ENCODE assay signal across 15 cellular contexts in genomic region chr3:78857494-78858111, GRCh38.
DNase-seq lines count a peak whose midpoint lies in the region; ATAC-seq and TF ChIP-seq lines count a peak whose summit lies in the region.
"Had no signal": no experiment of that assay in that cellular context is flagged by ENCODE, and none has a peak within 500 bp of the region (broad histone marks: within the 10 kb centered on the region; RNA-seq: fewer than 3 reads in every experiment).

No MANE protein-coding gene starts in this region.

- H3K9me3 Mint-ChIP-seq in glutamatergic neuron (ENCODE audit: unreplicated experiment), result peaks cover 2% of the 10 kb centered on the region

- H3K4me1 Mint-ChIP-seq in glutamatergic neuron (ENCODE audit: low read depth, unreplicated experiment), result peaks cover 26% of the 10 kb centered on the region
- H3K4me1 Mint-ChIP-seq: activated naive CD4-positive, alpha-beta T cell treated with anti-CD3 and anti-CD28 coated beads, Interleukin-2, amount 50 U/mL, for 24 hours; stimulated activated effector memory CD8-positive, alpha-beta T cell treated with anti-CD3 and anti-CD28 coated beads, Interleukin-12 subunit alpha, Interleukin-12 subunit beta, amount 100 ng/mL, for 72 hours had no signal

- TF ChIP-seq CTCF in BE2C (IDR thresholded peaks at IDR 0.05; ENCODE audit: low read depth, low read length) (peak; percentile 72), glutamatergic neuron (IDR thresholded peaks at IDR 0.05; ENCODE audit: partially characterized antibody, unreplicated experiment) (no peak), upper lobe of left lung (IDR thresholded peaks at IDR 0.05) (no peak)

- no peaks in the 10 kb centered on the region for H3K27me3 Mint-ChIP-seq in glutamatergic neuron (ENCODE audit: unreplicated experiment)
- H3K27me3 Mint-ChIP-seq: activated naive CD4-positive, alpha-beta T cell treated with anti-CD3 and anti-CD28 coated beads, Interleukin-2, amount 50 U/mL, for 24 hours had no signal

- H3K4me1 ChIP-seq in BE2C, result peaks cover 14% of the 10 kb centered on the region
- no peaks in the 10 kb centered on the region for H3K4me1 ChIP-seq in upper lobe of left lung
- H3K4me1 ChIP-seq: prostate gland had no signal

- H3K4me3 ChIP-seq in BE2C (ENCODE audit: low read depth, low read length) (no peak overlapping the region), upper lobe of left lung (no peak overlapping the region)
- H3K4me3 ChIP-seq: prostate gland had no signal

- H3K27me3 ChIP-seq in BE2C (no peaks in the 10 kb centered on the region), upper lobe of left lung (no peaks in the 10 kb centered on the region)

- H3K27ac ChIP-seq in upper lobe of left lung, result no peak overlapping the region
- H3K27ac ChIP-seq: prostate gland had no signal

- WGBS in upper lobe of left lung, 2 donors, result 86 to 89% methylated on average over 6 of the region's 6 CpGs

- H3K4me3 Mint-ChIP-seq in glutamatergic neuron (ENCODE audit: unreplicated experiment), result peak overlapping the region; percentile 23
- H3K4me3 Mint-ChIP-seq: activated naive CD4-positive, alpha-beta T cell treated with anti-CD3 and anti-CD28 coated beads, Interleukin-2, amount 50 U/mL, for 24 hours; stimulated activated effector memory CD8-positive, alpha-beta T cell treated with anti-CD3 and anti-CD28 coated beads, Interleukin-12 subunit alpha, Interleukin-12 subunit beta, amount 100 ng/mL, for 72 hours had no signal

- H3K9me3 ChIP-seq in BE2C, result no peaks in the 10 kb centered on the region
- H3K9me3 ChIP-seq in upper lobe of left lung, result no peaks in the 10 kb centered on the region
- H3K9me3 ChIP-seq: prostate gland had no signal

- TF ChIP-seq EP300 in upper lobe of left lung (IDR thresholded peaks at IDR 0.05), result no peak

- no peaks in the 10 kb centered on the region for H3K36me3 Mint-ChIP-seq in glutamatergic neuron (ENCODE audit: unreplicated experiment)
- H3K36me3 Mint-ChIP-seq: activated naive CD4-positive, alpha-beta T cell treated with anti-CD3 and anti-CD28 coated beads, Interleukin-2, amount 50 U/mL, for 24 hours; stimulated activated effector memory CD8-positive, alpha-beta T cell treated with anti-CD3 and anti-CD28 coated beads, Interleukin-12 subunit alpha, Interleukin-12 subunit beta, amount 100 ng/mL, for 72 hours had no signal

- DNase-seq in BE2C (peak; percentile 61), LHCN-M2 (ENCODE audit: low read depth) (peak; percentile 11), glutamatergic neuron (no peak), upper lobe of left lung (no peak), DMS79 (lab: John Stamatoyannopoulos, UW) (no peak)
- DNase-seq: activated CD8-positive, alpha-beta memory T cell treated with anti-CD3 and anti-CD28 coated beads, Interleukin-2, amount 50 U/mL, for 48 hours; midbrain; stimulated activated CD4-positive, alpha-beta T cell treated with anti-CD3 and anti-CD28 coated beads, Interleukin-4, amount 100 ng/mL, for 1 hour had no signal

- H3K36me3 ChIP-seq in BE2C (no peaks in the 10 kb centered on the region), upper lobe of left lung (no peaks in the 10 kb centered on the region)
- H3K36me3 ChIP-seq: prostate gland had no signal

- ATAC-seq in SK-N-SH treated with all-trans-retinoic acid at 6 μM for 48 hours, result peak; percentile 94
- no peak for ATAC-seq in HG03354 (IDR thresholded peaks at IDR 0.05; ENCODE audit: poor library complexity, severe bottlenecking, unreplicated experiment)
- ATAC-seq in upper lobe of left lung (ENCODE audit: low FRiP score in 2 of 2), result no peak
- ATAC-seq in GM21576 (IDR thresholded peaks at IDR 0.05; ENCODE audit: unreplicated experiment), result no peak
- ATAC-seq: HCT116; stimulated activated effector memory CD8-positive, alpha-beta T cell treated with anti-CD3 and anti-CD28 coated beads, Interleukin-12 subunit alpha, Interleukin-12 subunit beta, amount 100 ng/mL, for 72 hours had no signal

- H3K27ac Mint-ChIP-seq in glutamatergic neuron (ENCODE audit: unreplicated experiment), result peak overlapping the region; percentile 45
- H3K27ac Mint-ChIP-seq: activated naive CD4-positive, alpha-beta T cell treated with anti-CD3 and anti-CD28 coated beads, Interleukin-2, amount 50 U/mL, for 24 hours; stimulated activated effector memory CD8-positive, alpha-beta T cell treated with anti-CD3 and anti-CD28 coated beads, Interleukin-12 subunit alpha, Interleukin-12 subunit beta, amount 100 ng/mL, for 72 hours had no signal

- no peak for TF ChIP-seq POLR2A in upper lobe of left lung (IDR thresholded peaks at IDR 0.05)

TF ChIP-seq in SK-N-SH treated with all-trans-retinoic acid at 6 μM for 48 hours, 23 proteins besides CTCF, POLR2A, EP300 and RAD21 (continues in another document):
- no peak for TF ChIP-seq BACH2 (CRISPR knock-in tag; IDR thresholded peaks at IDR 0.05; ENCODE audit: borderline replicate concordance)
- no peak for TF ChIP-seq CREB5 (CRISPR knock-in tag; IDR thresholded peaks at IDR 0.05; ENCODE audit: low read depth)
- TF ChIP-seq ESRRG (CRISPR knock-in tag; IDR thresholded peaks at IDR 0.05), result no peak
- TF ChIP-seq CSDC2 (CRISPR knock-in tag; IDR thresholded peaks at IDR 0.05), result no peak
- no peak for TF ChIP-seq SNAI2 (CRISPR knock-in tag; IDR thresholded peaks at IDR 0.05)
- TF ChIP-seq PPARA (CRISPR knock-in tag; IDR thresholded peaks at IDR 0.05; ENCODE audit: borderline replicate concordance), result no peak
- no peak for TF ChIP-seq GLIS3 (CRISPR knock-in tag; IDR thresholded peaks at IDR 0.05)
- TF ChIP-seq CSRNP3 (CRISPR knock-in tag; IDR thresholded peaks at IDR 0.05), result no peak
- TF ChIP-seq ZNF8 (CRISPR knock-in tag; IDR thresholded peaks at IDR 0.05), result no peak
- no peak for TF ChIP-seq ISL1 (CRISPR knock-in tag; IDR thresholded peaks at IDR 0.05)
- no peak for TF ChIP-seq POU6F1 (CRISPR knock-in tag; IDR thresholded peaks at IDR 0.05; ENCODE audit: borderline replicate concordance, low read depth)
- TF ChIP-seq ZNF565 (CRISPR knock-in tag; conservative IDR thresholded peaks at IDR 0.05; ENCODE audit: low read depth), result no peak
- TF ChIP-seq TSHZ2 (CRISPR knock-in tag; IDR thresholded peaks at IDR 0.05), result no peak
- TF ChIP-seq TCF4 (CRISPR knock-in tag; IDR thresholded peaks at IDR 0.05; ENCODE audit: borderline replicate concordance), result no peak

Comparison
In these comparisons a context has a peak if more than half of its experiments do, and no peak if none do; other contexts are left out.
1. DNase-seq: peak in BE2C (single experiment) and LHCN-M2 (single experiment); none in glutamatergic neuron (single experiment), upper lobe of left lung (0 of 2) and DMS79 (single experiment).